In the genomic region with DNA sequence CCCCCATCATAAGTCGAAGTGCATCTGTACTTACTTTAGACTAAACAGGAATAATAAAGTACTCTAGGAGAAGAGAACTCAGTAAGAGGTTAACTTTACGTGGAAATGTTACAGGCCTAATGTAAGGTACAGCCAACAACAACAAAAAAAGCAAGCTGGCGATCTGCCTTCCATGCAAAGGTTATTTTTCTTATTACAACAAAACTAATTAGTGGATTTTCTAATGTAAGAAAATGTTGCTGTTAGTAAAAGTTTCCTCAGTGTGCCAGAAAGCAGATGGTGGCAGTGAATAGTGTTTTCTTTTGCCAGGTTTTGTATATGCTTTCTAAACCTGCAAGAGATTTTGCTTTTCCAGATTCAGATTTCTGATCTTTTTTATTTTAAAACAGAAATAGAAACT, we compare ENCODE assay signal across 1 cellular context.
A peak's percentile ranks its signal among the peaks of the same experiment; 100 is the strongest.
TF ChIP-seq lines count a peak whose summit lies in the region.

No MANE protein-coding gene starts in this region.

TF ChIP-seq in SK-N-SH treated with all-trans-retinoic acid at 6 μM for 48 hours, 23 proteins besides CTCF, POLR2A, EP300 and RAD21:
- TF ChIP-seq, protein P1, sequence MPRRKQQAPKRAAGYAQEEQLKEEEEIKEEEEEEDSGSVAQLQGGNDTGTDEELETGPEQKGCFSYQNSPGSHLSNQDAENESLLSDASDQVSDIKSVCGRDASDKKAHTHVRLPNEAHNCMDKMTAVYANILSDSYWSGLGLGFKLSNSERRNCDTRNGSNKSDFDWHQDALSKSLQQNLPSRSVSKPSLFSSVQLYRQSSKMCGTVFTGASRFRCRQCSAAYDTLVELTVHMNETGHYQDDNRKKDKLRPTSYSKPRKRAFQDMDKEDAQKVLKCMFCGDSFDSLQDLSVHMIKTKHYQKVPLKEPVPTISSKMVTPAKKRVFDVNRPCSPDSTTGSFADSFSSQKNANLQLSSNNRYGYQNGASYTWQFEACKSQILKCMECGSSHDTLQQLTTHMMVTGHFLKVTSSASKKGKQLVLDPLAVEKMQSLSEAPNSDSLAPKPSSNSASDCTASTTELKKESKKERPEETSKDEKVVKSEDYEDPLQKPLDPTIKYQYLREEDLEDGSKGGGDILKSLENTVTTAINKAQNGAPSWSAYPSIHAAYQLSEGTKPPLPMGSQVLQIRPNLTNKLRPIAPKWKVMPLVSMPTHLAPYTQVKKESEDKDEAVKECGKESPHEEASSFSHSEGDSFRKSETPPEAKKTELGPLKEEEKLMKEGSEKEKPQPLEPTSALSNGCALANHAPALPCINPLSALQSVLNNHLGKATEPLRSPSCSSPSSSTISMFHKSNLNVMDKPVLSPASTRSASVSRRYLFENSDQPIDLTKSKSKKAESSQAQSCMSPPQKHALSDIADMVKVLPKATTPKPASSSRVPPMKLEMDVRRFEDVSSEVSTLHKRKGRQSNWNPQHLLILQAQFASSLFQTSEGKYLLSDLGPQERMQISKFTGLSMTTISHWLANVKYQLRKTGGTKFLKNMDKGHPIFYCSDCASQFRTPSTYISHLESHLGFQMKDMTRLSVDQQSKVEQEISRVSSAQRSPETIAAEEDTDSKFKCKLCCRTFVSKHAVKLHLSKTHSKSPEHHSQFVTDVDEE (CRISPR knock-in tag; IDR thresholded peaks at IDR 0.05): no peak
- TF ChIP-seq PPARA (CRISPR knock-in tag; IDR thresholded peaks at IDR 0.05; ENCODE audit: borderline replicate concordance) (no peak), ZNF8 (CRISPR knock-in tag; IDR thresholded peaks at IDR 0.05) (no peak), ISL1 (CRISPR knock-in tag; IDR thresholded peaks at IDR 0.05) (peak; percentile 31; the same call in 1 of the 2 replicates)
- TF ChIP-seq, protein P2, sequence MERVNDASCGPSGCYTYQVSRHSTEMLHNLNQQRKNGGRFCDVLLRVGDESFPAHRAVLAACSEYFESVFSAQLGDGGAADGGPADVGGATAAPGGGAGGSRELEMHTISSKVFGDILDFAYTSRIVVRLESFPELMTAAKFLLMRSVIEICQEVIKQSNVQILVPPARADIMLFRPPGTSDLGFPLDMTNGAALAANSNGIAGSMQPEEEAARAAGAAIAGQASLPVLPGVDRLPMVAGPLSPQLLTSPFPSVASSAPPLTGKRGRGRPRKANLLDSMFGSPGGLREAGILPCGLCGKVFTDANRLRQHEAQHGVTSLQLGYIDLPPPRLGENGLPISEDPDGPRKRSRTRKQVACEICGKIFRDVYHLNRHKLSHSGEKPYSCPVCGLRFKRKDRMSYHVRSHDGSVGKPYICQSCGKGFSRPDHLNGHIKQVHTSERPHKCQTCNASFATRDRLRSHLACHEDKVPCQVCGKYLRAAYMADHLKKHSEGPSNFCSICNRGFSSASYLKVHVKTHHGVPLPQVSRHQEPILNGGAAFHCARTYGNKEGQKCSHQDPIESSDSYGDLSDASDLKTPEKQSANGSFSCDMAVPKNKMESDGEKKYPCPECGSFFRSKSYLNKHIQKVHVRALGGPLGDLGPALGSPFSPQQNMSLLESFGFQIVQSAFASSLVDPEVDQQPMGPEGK (CRISPR knock-in tag; IDR thresholded peaks at IDR 0.05; ENCODE audit: borderline replicate concordance): no peak
